Comparison of ENCODE assay signal across 1 cellular context in the genomic region with DNA sequence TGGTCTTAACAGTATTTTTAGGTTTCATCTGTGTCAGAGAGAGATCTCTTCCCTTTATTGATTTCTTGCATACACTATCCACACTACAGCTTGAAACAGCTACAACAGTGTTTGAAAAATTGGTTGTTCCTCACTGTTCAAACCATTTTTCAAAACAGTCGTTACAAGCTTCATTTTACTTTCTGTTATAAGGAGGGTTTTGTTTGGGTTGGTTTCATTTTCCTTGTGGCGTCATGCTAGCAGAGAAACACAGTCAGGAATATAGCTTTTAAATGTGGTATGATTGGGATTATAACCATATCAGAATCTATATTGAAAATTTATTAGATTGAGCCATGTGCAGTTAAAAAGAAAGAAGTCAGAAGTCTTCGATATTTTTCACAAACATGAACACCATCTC.
TF ChIP-seq lines count a peak whose summit lies in the region.

No MANE protein-coding gene starts in this region.

TF ChIP-seq in GM12878, 131 proteins besides CTCF, POLR2A, EP300 and RAD21:
- TF ChIP-seq CEBPZ (IDR thresholded peaks at IDR 0.05; ENCODE audit: low read depth, low read length) = no peak
- no peak for TF ChIP-seq IRF4 (IDR thresholded peaks at IDR 0.05; ENCODE audit: low read depth, low read length)
- no peak for TF ChIP-seq EZH2 (IDR thresholded peaks at IDR 0.05; ENCODE audit: borderline replicate concordance, control insufficient read depth, low read depth, low read length)
- TF ChIP-seq, protein P1, sequence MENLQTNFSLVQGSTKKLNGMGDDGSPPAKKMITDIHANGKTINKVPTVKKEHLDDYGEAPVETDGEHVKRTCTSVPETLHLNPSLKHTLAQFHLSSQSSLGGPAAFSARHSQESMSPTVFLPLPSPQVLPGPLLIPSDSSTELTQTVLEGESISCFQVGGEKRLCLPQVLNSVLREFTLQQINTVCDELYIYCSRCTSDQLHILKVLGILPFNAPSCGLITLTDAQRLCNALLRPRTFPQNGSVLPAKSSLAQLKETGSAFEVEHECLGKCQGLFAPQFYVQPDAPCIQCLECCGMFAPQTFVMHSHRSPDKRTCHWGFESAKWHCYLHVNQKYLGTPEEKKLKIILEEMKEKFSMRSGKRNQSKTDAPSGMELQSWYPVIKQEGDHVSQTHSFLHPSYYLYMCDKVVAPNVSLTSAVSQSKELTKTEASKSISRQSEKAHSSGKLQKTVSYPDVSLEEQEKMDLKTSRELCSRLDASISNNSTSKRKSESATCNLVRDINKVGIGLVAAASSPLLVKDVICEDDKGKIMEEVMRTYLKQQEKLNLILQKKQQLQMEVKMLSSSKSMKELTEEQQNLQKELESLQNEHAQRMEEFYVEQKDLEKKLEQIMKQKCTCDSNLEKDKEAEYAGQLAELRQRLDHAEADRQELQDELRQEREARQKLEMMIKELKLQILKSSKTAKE (IDR thresholded peaks at IDR 0.05; ENCODE audit: low read depth, poor library complexity, severe bottlenecking) = no peak
- TF ChIP-seq MTA2 (IDR thresholded peaks at IDR 0.05; ENCODE audit: low read depth) = no peak
- TF ChIP-seq TCF3 (IDR thresholded peaks at IDR 0.05; ENCODE audit: borderline replicate concordance, insufficient read depth, low read depth, low read length) = no peak
- TF ChIP-seq ZNF592 (IDR thresholded peaks at IDR 0.05) = no peak
- no peak for TF ChIP-seq SRF (IDR thresholded peaks at IDR 0.05; ENCODE audit: low read depth in 2 of 2, low read length in 2 of 2)
- TF ChIP-seq ZZZ3 (IDR thresholded peaks at IDR 0.05; ENCODE audit: control insufficient read depth, insufficient read length, low read depth) = no peak
- TF ChIP-seq DPF2 (IDR thresholded peaks at IDR 0.05) = no peak
- peak; percentile 21; the same call in 1 of the 2 replicates for TF ChIP-seq RUNX3 (IDR thresholded peaks at IDR 0.05; ENCODE audit: low read length)
- peak; percentile 33; the same call in 1 of the 2 replicates for TF ChIP-seq ATF2 (IDR thresholded peaks at IDR 0.05; ENCODE audit: low read length)
- TF ChIP-seq, protein P2, sequence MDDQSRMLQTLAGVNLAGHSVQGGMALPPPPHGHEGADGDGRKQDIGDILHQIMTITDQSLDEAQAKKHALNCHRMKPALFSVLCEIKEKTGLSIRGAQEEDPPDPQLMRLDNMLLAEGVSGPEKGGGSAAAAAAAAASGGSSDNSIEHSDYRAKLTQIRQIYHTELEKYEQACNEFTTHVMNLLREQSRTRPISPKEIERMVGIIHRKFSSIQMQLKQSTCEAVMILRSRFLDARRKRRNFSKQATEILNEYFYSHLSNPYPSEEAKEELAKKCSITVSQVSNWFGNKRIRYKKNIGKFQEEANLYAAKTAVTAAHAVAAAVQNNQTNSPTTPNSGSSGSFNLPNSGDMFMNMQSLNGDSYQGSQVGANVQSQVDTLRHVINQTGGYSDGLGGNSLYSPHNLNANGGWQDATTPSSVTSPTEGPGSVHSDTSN (IDR thresholded peaks at IDR 0.05; ENCODE audit: insufficient replicate concordance, low read depth, low read length) = no peak
TF ChIP-seq in GM12878: peak in this region for 2.
